ENCODE assay signal across 9 cellular contexts in the genomic region with DNA sequence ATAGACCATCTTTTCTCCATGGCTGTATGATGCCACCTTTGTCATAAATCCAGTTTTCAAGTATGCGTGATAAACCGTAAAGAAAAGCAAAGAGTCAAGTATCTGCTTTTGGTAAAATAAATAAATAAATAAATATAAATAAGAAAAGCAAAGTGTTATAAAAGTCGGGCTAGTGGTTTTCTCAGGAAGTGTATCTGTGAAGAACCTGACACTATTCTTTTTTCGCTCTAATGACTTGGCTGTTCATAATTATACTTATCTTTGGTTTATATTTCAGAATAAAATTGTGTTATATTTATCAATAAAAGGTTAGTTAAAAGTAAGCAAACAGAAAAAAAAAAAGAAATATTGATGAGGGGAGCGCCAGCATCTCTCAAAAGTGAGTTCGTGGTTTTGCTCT. TPM values are rescaled to one million over a fixed set of nuclear protein-coding genes. Genes with fewer than 3 reads are reported as not detected.
DNase-seq lines count a peak whose midpoint lies in the region; ATAC-seq and TF ChIP-seq lines count a peak whose summit lies in the region.
"Had no signal": no experiment of that assay in that cellular context is flagged by ENCODE, and none has a peak within 500 bp of the region (broad histone marks: within the 10 kb centered on the region; RNA-seq: fewer than 3 reads in every experiment).

No MANE protein-coding gene starts in this region.

- in situ Hi-C loops in mammary epithelial cell (cut with MboI; ENCODE audit: low sequenced_read_pairs in 2 of 2): no loop called here

- peak overlapping the region; percentile 21 to 88 (median 79) for H3K4me3 ChIP-seq in heart right ventricle
- H3K4me3 ChIP-seq in mammary epithelial cell (replicated peaks in 1 of 3; ENCODE audit: insufficient read depth in 1 of 3, low read depth in 2 of 3, low read length in 3 of 3): peak overlapping the region; percentile 45 to 62 (median 55)
- peak overlapping the region; percentile 81 for H3K4me3 ChIP-seq in urinary bladder (ENCODE audit: low read depth, low read length)

- H3K27me3 Mint-ChIP-seq in mesothelial cell of epicardium (ENCODE audit: low read depth): no peaks in the 10 kb centered on the region

- peak overlapping the region; percentile 91 for H2AFZ ChIP-seq in mammary epithelial cell (ENCODE audit: low read depth, low read length)

- dilution Hi-C loops in mammary epithelial cell (cut with HindIII; ENCODE audit: low sequenced_read_pairs): no loop called here

- H3K9me3 Mint-ChIP-seq in mesothelial cell of epicardium: peaks cover 34% of the 10 kb centered on the region

- H3K9me3 ChIP-seq in heart right ventricle (peaks cover 0 to 77% (median 4%) of the 10 kb centered on the region in 11 donors), mammary epithelial cell (replicated peaks; ENCODE audit: insufficient read depth, low read length) (peaks cover 2% of the 10 kb centered on the region)

- WGBS in heart right ventricle, 2 donors: 60 to 61% methylated on average over 6 of the region's 6 CpGs
- WGBS in mammary epithelial cell (ENCODE audit: low coverage, missing lambda C conversion rate): 65% methylated on average over 6 of the region's 6 CpGs
- 60% methylated on average over 6 of the region's 6 CpGs for WGBS in urinary bladder

- peaks cover 0 to 28% (median 0%) of the 10 kb centered on the region in 9 donors for H3K36me3 ChIP-seq in heart right ventricle
- H3K36me3 ChIP-seq in mammary epithelial cell (ENCODE audit: insufficient read depth, low read length): no peaks in the 10 kb centered on the region
- H3K36me3 ChIP-seq in urinary bladder (ENCODE audit: insufficient read depth): no peaks in the 10 kb centered on the region

- TSS peak; percentile 62 for BruUV-seq in mammary epithelial cell (replicated peaks; lab: Mats Ljungman, UMichigan)

- peak overlapping the region; percentile 81 for H3K4me3 Mint-ChIP-seq in mesothelial cell of epicardium

- peak overlapping the region; percentile 59 for H3K9ac ChIP-seq in mammary epithelial cell (ENCODE audit: insufficient read depth, low read length)

- no peaks in the 10 kb centered on the region for H3K27me3 ChIP-seq in heart right ventricle
- H3K27me3 ChIP-seq in mammary epithelial cell (ENCODE audit: insufficient read depth, low read length): no peaks in the 10 kb centered on the region

- no peak for DNase-seq in heart right ventricle
- DNase-seq in left ventricle myocardium superior: no peak
- no peak for DNase-seq in mammary epithelial cell
- no peak for DNase-seq in mesothelial cell of epicardium (ENCODE audit: low spot score in 2 of 2, unreplicated experiment in 2 of 2)
- no peak for DNase-seq in HT-29 (ENCODE audit: low spot score)
- no peak for DNase-seq in NCI-H1417 (lab: John Stamatoyannopoulos, UW)
- DNase-seq in NCI-H446 (lab: John Stamatoyannopoulos, UW): no peak

- H3K27ac Mint-ChIP-seq in mesothelial cell of epicardium: peak overlapping the region; percentile 90

- peaks cover 48% of the 10 kb centered on the region for H3K36me3 Mint-ChIP-seq in mesothelial cell of epicardium

- H3K4me2 ChIP-seq in mammary epithelial cell (ENCODE audit: insufficient read depth, low read depth, low read length): peak overlapping the region; percentile 91

- H3K27ac ChIP-seq in heart right ventricle (peak overlapping the region in 8 of 10 donors; percentile 48 to 88 (median 79)), mammary epithelial cell (ENCODE audit: insufficient read depth, low read depth, low read length) (peak overlapping the region; percentile 24), urinary bladder (ENCODE audit: low read depth) (no peak overlapping the region)

- no peak for TF ChIP-seq CTCF in heart right ventricle (IDR thresholded peaks at IDR 0.05)
- TF ChIP-seq CTCF in mammary epithelial cell (conservative IDR thresholded peaks at IDR 0.05 in 1 of 2, IDR thresholded peaks at IDR 0.05 in 1 of 2; ENCODE audit: extremely low read depth in 1 of 2, insufficient read depth in 1 of 2, low read depth in 1 of 2, low read length in 2 of 2): no peak
- TF ChIP-seq CTCF in mesothelial cell of epicardium (IDR thresholded peaks at IDR 0.05; ENCODE audit: unreplicated experiment): no peak

- intact Hi-C loops in heart right ventricle (cut with DNase I) (no loop called here), left ventricle myocardium superior (cut with micrococcal nuclease) (no loop called here), mammary epithelial cell (cut with micrococcal nuclease) (loop anchor here (2.0 kb wide), 1 partner anchor 57 kb away; a partner anchor contains a TSS)

- peaks cover 8% of the 10 kb centered on the region for H3K4me1 Mint-ChIP-seq in mesothelial cell of epicardium

- ATAC-seq in heart right ventricle (no peak), left ventricle myocardium superior (no peak)

- H3K79me2 ChIP-seq in mammary epithelial cell (ENCODE audit: insufficient read depth, low read length): peaks cover 9% of the 10 kb centered on the region

- H3K4me1 ChIP-seq in heart right ventricle (peaks cover 6 to 19% (median 12%) of the 10 kb centered on the region in 9 donors), mammary epithelial cell (ENCODE audit: insufficient read depth, low read length) (peaks cover 3% of the 10 kb centered on the region), urinary bladder (ENCODE audit: insufficient read depth) (no peaks in the 10 kb centered on the region)

- no peaks in the 10 kb centered on the region for H4K20me1 ChIP-seq in mammary epithelial cell (ENCODE audit: insufficient read depth, low read length)

- CTCF ChIA-PET in mammary epithelial cell (lab: Charles Lee; ENCODE audit: low non-redundant PET): no interaction called here

RNA-seq across cellular contexts. Expression of a gene that starts 0.6 kb away (rescaled TPM):
- total RNA-seq in heart right ventricle: 1 to 10 TPM; 2.4 to 5.3 (median 3.6) TPM
- 1 to 10 TPM; 2.3 to 3.3 TPM for polyA plus RNA-seq in heart right ventricle
- 4.5 TPM for total RNA-seq in left ventricle myocardium superior
- total RNA-seq in mammary epithelial cell: 10 to 100 TPM in 1 of 2 donors, 1 to 10 TPM in 1; 7.2 to 14.7 TPM
- polyA plus RNA-seq in mammary epithelial cell: 10.1 TPM
- polyA minus RNA-seq in mammary epithelial cell: 22.4 TPM
- 15.9 to 16.6 TPM (median 16.5 TPM) in 3 replicates for total RNA-seq in mesothelial cell of epicardium
- total RNA-seq in urinary bladder: 9.7 TPM
- 6.8 TPM for polyA plus RNA-seq in urinary bladder
- total RNA-seq in HT-29 (2014; rRNA removed; shearing (Covaris generic)): 7.7 and 8.7 TPM in 2 replicates

RNA-seq across cellular contexts. Expression of a gene that starts 23.5 kb away (rescaled TPM):
- total RNA-seq in heart right ventricle: 10 to 100 TPM in 3 of 10 donors, 1 to 10 TPM in 7; 5.7 to 11.6 (median 8.6) TPM
- polyA plus RNA-seq in heart right ventricle: 10 to 100 TPM in 1 of 2 donors, 1 to 10 TPM in 1; 5.1 to 10.4 TPM
- total RNA-seq in left ventricle myocardium superior: 8.6 TPM
- total RNA-seq in mammary epithelial cell: 1 to 10 TPM; 3.7 to 4.1 TPM
- 2.1 TPM for polyA plus RNA-seq in mammary epithelial cell
- polyA minus RNA-seq in mammary epithelial cell: not detected
- total RNA-seq in mesothelial cell of epicardium: 2.9 to 6.0 TPM (median 4.7 TPM) in 3 replicates
- 9.9 TPM for total RNA-seq in urinary bladder
- polyA plus RNA-seq in urinary bladder: 3.2 TPM
- 1.2 and 1.4 TPM in 2 replicates for total RNA-seq in HT-29 (2014; rRNA removed; shearing (Covaris generic))

RNA-seq across cellular contexts. Expression of a gene that starts 30.9 kb away (rescaled TPM):
- total RNA-seq in heart right ventricle (1 to 10 TPM; 1.1 to 2.6 (median 1.3) TPM), left ventricle myocardium superior (1.9 TPM), mammary epithelial cell (1 to 10 TPM; 3.5 to 4.3 TPM), mesothelial cell of epicardium (4.3 to 4.7 TPM (median 4.4 TPM) in 3 replicates), urinary bladder (8.6 TPM)
- polyA plus RNA-seq in heart right ventricle (1 to 10 TPM; 1.5 to 2.6 TPM), mammary epithelial cell (2.1 TPM), urinary bladder (2.8 TPM)
- not detected for polyA minus RNA-seq in mammary epithelial cell
- total RNA-seq in HT-29 (2014; rRNA removed; shearing (Covaris generic)): 0.20 and 0.37 TPM in 2 replicates
- total RNA-seq: G401 had no signal

RNA-seq across cellular contexts. Expression of a gene that starts 57.7 kb away (rescaled TPM):
- 1 to 10 TPM in 6 of 10 donors, under 1 TPM in 4; 0.67 to 2.2 (median 1.2) TPM for total RNA-seq in heart right ventricle
- under 1 TPM; 0.37 to 0.58 TPM for polyA plus RNA-seq in heart right ventricle
- total RNA-seq in left ventricle myocardium superior: 0.87 TPM
- 10 to 100 TPM in 1 of 2 donors, 1 to 10 TPM in 1; 6.7 to 10.1 TPM for total RNA-seq in mammary epithelial cell
- 2.9 TPM for polyA plus RNA-seq in mammary epithelial cell
- not detected for polyA minus RNA-seq in mammary epithelial cell
- 8.3 to 9.0 TPM (median 8.6 TPM) in 3 replicates for total RNA-seq in mesothelial cell of epicardium
- total RNA-seq in urinary bladder: 6.6 TPM
- polyA plus RNA-seq in urinary bladder: 0.89 TPM
- 0.57 and 1.3 TPM in 2 replicates for total RNA-seq in HT-29 (2014; rRNA removed; shearing (Covaris generic))
